ENCODE assay signal across 16 cellular contexts in the genomic region with DNA sequence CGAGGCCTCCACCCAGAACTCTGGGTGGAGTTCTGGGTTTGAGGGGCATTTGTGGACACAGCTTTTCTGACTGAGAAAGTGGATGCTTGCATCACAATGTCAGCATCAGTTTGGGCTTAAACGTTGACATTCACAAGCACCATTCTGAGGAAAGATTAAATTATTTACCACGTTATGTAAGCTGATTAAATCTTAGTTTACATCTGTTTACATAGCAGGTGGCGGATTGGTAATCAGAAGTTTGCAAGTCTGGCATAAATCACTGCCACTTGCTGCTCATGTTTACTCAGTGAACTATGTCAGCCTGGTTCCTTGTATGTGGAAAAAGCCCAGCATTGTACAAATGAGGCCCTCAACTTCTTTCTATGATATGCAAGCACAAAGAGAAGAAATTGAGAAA.
DNase-seq lines count a peak whose midpoint lies in the region; ATAC-seq, FAIRE-seq and TF ChIP-seq lines count a peak whose summit lies in the region.
"Had no signal": no experiment of that assay in that cellular context is flagged by ENCODE, and none has a peak within 500 bp of the region (broad histone marks: within the 10 kb centered on the region; RNA-seq: fewer than 3 reads in every experiment).

No MANE protein-coding gene starts in this region.

- H3K4me3 ChIP-seq in liver (ENCODE audit: low read depth in 1 of 3, low read length in 3 of 3) (no peak overlapping the region), HepG2 (replicated peaks in 1 of 3; ENCODE audit: insufficient read depth in 1 of 3, low read depth in 2 of 3, low read length in 3 of 3) (no peak overlapping the region)
- H3K4me3 ChIP-seq: A549 had no signal

- no peak overlapping the region for H3K4me3 Mint-ChIP-seq in Calu3 (ENCODE audit: low read depth, unreplicated experiment)
- H3K4me3 Mint-ChIP-seq: CD4-positive, alpha-beta memory T cell had no signal

- no peak for TF ChIP-seq POLR2A in HepG2 (IDR thresholded peaks at IDR 0.05; ENCODE audit: insufficient read depth in 1 of 2, low read depth in 2 of 2, low read length in 2 of 2)

- CTCF ChIA-PET in HepG2 (lab: Yijun Ruan, JAX; ENCODE audit: low intra/inter-chr PET ratio, low total read pairs): no interaction called here
- CTCF ChIA-PET in Calu3 (lab: Charles Lee): no interaction called here

- no peak overlapping the region for H3K4me2 ChIP-seq in HepG2 (ENCODE audit: low read depth, low read length)
- H3K4me2 ChIP-seq: A549 had no signal

- intact Hi-C loops in HepG2 (cut with micrococcal nuclease; ENCODE audit: unreplicated experiment): no loop called here
- intact Hi-C loops in Calu3 (cut with micrococcal nuclease; ENCODE audit: unreplicated experiment): no loop called here

- no peak for FAIRE-seq in HepG2 (lab: Jason Lieb, UNC)
- FAIRE-seq: A549, HTR-8/SVneo had no signal

- BruUV-seq in HepG2 (replicated peaks; lab: Mats Ljungman, UMichigan) (no TSS peak), Calu3 (replicated peaks; lab: Mats Ljungman, UMichigan) (no TSS peak)

- no peak for ATAC-seq in HepG2
- ATAC-seq in SK-N-SH treated with all-trans-retinoic acid at 6 μM for 48 hours: no peak
- ATAC-seq: A549, HCT116 had no signal

- WGBS in liver: 19% methylated on average over 4 of the region's 4 CpGs
- 0% methylated on average over 4 of the region's 4 CpGs for WGBS in HepG2 (ENCODE audit: low lambda C conversion rate)

- H3K9ac ChIP-seq in liver (ENCODE audit: low read depth in 1 of 2, low read length in 2 of 2) (no peak overlapping the region), HepG2 (ENCODE audit: insufficient read depth, low read depth, low read length) (no peak overlapping the region)

- H3K9me3 ChIP-seq in liver (ENCODE audit: control insufficient read depth in 4 of 4, low read length in 3 of 4) (no peaks in the 10 kb centered on the region), HepG2 (ENCODE audit: low read length) (no peaks in the 10 kb centered on the region)
- H3K9me3 ChIP-seq: A549, BE2C had no signal

- H4K20me1 ChIP-seq in HepG2 (ENCODE audit: insufficient read depth, low read length): no peaks in the 10 kb centered on the region

- POLR2A ChIA-PET in HepG2 (lab: Yijun Ruan, JAX): no interaction called here

- H3K27me3 Mint-ChIP-seq in Calu3 (ENCODE audit: unreplicated experiment): peaks cover 49% of the 10 kb centered on the region

- H3K36me3 Mint-ChIP-seq in Calu3 (ENCODE audit: insufficient read depth, unreplicated experiment): no peaks in the 10 kb centered on the region
- H3K36me3 Mint-ChIP-seq: CD4-positive, alpha-beta memory T cell had no signal

- TF ChIP-seq RAD21 in liver (IDR thresholded peaks at IDR 0.05) (no peak), HepG2 (CRISPR knock-in tag; IDR thresholded peaks at IDR 0.05) (no peak)

- DNase-seq in HepG2 (ENCODE audit: low spot score) (no peak), NCI-H774 (lab: John Stamatoyannopoulos, UW) (peak; percentile 10), NCI-H510A (lab: John Stamatoyannopoulos, UW) (no peak), Calu3 (no peak), NCI-H1436 (lab: John Stamatoyannopoulos, UW) (no peak)
- DNase-seq: BE2C; CD4-positive, alpha-beta memory T cell; COR-L47; DMS53; GF-D8 had no signal

- H3K4me1 ChIP-seq in liver (ENCODE audit: control insufficient read depth in 4 of 4, insufficient read depth in 4 of 4, low read length in 3 of 4) (peaks cover 0 to 12% (median 8%) of the 10 kb centered on the region in 4 donors), HepG2 (ENCODE audit: insufficient read depth, low read length) (no peaks in the 10 kb centered on the region)
- H3K4me1 ChIP-seq: A549 had no signal

- no peaks in the 10 kb centered on the region for H3K4me1 Mint-ChIP-seq in Calu3 (ENCODE audit: low read depth, unreplicated experiment)
- H3K4me1 Mint-ChIP-seq: CD4-positive, alpha-beta memory T cell had no signal

- in situ Hi-C loops in HepG2 (cut with HindIII; ENCODE audit: extremely low pct_ligation_motif_present, low pct_unique_long_range_greater_than_20kb): no loop called here

- H3K27me3 ChIP-seq in liver (ENCODE audit: control insufficient read depth in 4 of 4, insufficient read depth in 4 of 4, low read length in 3 of 4): no peaks in the 10 kb centered on the region
- no peaks in the 10 kb centered on the region for H3K27me3 ChIP-seq in HepG2 (ENCODE audit: control insufficient read depth in 1 of 2, insufficient read depth in 2 of 2, low read length in 2 of 2)
- H3K27me3 ChIP-seq: BE2C had no signal

- H3K36me3 ChIP-seq in liver (ENCODE audit: control insufficient read depth in 4 of 4, insufficient read depth in 3 of 4, low read depth in 1 of 4, low read length in 3 of 4) (peaks cover 0 to 3% (median 0%) of the 10 kb centered on the region in 4 donors), HepG2 (replicated peaks in 1 of 2; ENCODE audit: control insufficient read depth in 1 of 2, insufficient read depth in 2 of 2, low read length in 2 of 2) (no peaks in the 10 kb centered on the region)
- H3K36me3 ChIP-seq: BE2C had no signal

- H3K9me3 Mint-ChIP-seq in Calu3 (ENCODE audit: low read depth, unreplicated experiment): no peaks in the 10 kb centered on the region

- H3K79me2 ChIP-seq in HepG2 (ENCODE audit: insufficient read depth, low read length): no peaks in the 10 kb centered on the region

- no peak overlapping the region for H3K27ac Mint-ChIP-seq in Calu3 (ENCODE audit: unreplicated experiment)
- H3K27ac Mint-ChIP-seq: CD4-positive, alpha-beta memory T cell had no signal

- no peak overlapping the region for H2AFZ ChIP-seq in HepG2 (ENCODE audit: low read length)

- H3K27ac ChIP-seq in liver (ENCODE audit: low read depth in 1 of 2, low read length in 2 of 2): no peak overlapping the region
- no peak overlapping the region for H3K27ac ChIP-seq in HepG2 (ENCODE audit: extremely low read length, insufficient read depth, low read length)
- H3K27ac ChIP-seq: A549, C4-2B had no signal

- TF ChIP-seq CTCF in liver (IDR thresholded peaks at IDR 0.05; ENCODE audit: low read depth, low read length, missing input control) (no peak), HepG2 (CRISPR knock-in tag; IDR thresholded peaks at IDR 0.05) (no peak), Calu3 (IDR thresholded peaks at IDR 0.05; ENCODE audit: unreplicated experiment) (no peak)

- TF ChIP-seq EP300 in HepG2 (IDR thresholded peaks at IDR 0.05; ENCODE audit: low read depth in 2 of 2, low read length in 2 of 2) (no peak), HepG2 (CRISPR knock-in tag; IDR thresholded peaks at IDR 0.05; ENCODE audit: borderline replicate concordance) (no peak)

TF ChIP-seq in liver, 16 proteins besides CTCF, POLR2A, EP300 and RAD21:
- peak; percentile 15 for TF ChIP-seq FOXA2 (IDR thresholded peaks at IDR 0.05)
- TF ChIP-seq SP1 (IDR thresholded peaks at IDR 0.05): no peak
- TF ChIP-seq, protein P1, sequence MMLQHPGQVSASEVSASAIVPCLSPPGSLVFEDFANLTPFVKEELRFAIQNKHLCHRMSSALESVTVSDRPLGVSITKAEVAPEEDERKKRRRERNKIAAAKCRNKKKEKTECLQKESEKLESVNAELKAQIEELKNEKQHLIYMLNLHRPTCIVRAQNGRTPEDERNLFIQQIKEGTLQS (IDR thresholded peaks at IDR 0.05): no peak

TF ChIP-seq in HepG2, 621 proteins besides CTCF, POLR2A, EP300 and RAD21 (continues in another document):
- TF ChIP-seq CBX2 (IDR thresholded peaks at IDR 0.05; ENCODE audit: low read depth, low read length) (no peak), CBX2 (CRISPR knock-in tag; IDR thresholded peaks at IDR 0.05; ENCODE audit: low read depth) (no peak), BCL6 (CRISPR knock-in tag; IDR thresholded peaks at IDR 0.05) (no peak), TCF7L2 (IDR thresholded peaks at IDR 0.05; ENCODE audit: low read depth, low read length) (no peak), ZSCAN22 (CRISPR knock-in tag; IDR thresholded peaks at IDR 0.05) (no peak), ZNF598 (CRISPR knock-in tag; IDR thresholded peaks at IDR 0.05; ENCODE audit: borderline replicate concordance) (no peak), ELF1 (CRISPR knock-in tag; IDR thresholded peaks at IDR 0.05) (no peak), GZF1 (CRISPR knock-in tag; IDR thresholded peaks at IDR 0.05) (no peak), TBX2 (CRISPR knock-in tag; IDR thresholded peaks at IDR 0.05; ENCODE audit: borderline replicate concordance) (no peak), KLF6 (CRISPR knock-in tag; IDR thresholded peaks at IDR 0.05) (no peak), ZNF740 (CRISPR knock-in tag; IDR thresholded peaks at IDR 0.05) (no peak), POLR2AphosphoS5 (IDR thresholded peaks at IDR 0.05; ENCODE audit: low read depth, low read length) (no peak), U2AF1 (optimal IDR thresholded peaks at IDR 0.05; ENCODE audit: low read depth, low read length) (no peak)

TF ChIP-seq in SK-N-SH treated with all-trans-retinoic acid at 6 μM for 48 hours, 23 proteins besides CTCF, POLR2A, EP300 and RAD21 (continues in another document):
- TF ChIP-seq PATZ1 (CRISPR knock-in tag; IDR thresholded peaks at IDR 0.05; ENCODE audit: borderline replicate concordance) (no peak), CSRNP3 (CRISPR knock-in tag; IDR thresholded peaks at IDR 0.05) (no peak)
